ENCODE assay signal across 21 cellular contexts in the genomic region with DNA sequence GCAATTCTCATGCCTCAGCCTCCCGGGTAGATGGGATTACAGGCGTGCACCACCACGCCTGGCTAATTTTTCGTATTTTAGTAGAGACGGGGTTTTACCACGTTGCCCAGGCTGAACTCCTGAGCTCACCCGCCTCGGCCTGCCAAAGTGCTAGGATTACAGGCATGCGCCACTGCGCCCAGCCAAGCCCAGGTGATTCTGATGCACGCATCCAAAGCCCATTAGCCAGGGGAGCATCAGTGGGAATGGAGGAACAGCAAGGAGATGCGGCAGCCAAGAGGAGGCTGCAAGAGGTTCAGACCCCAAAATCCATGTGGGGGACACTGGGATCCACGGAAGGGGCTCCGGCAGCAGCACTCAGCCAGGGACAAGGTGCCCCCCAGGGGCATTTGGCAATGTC. TPM values are rescaled to one million over a fixed set of nuclear protein-coding genes. Genes with fewer than 3 reads are reported as not detected.
DNase-seq lines count a peak whose midpoint lies in the region; ATAC-seq and TF ChIP-seq lines count a peak whose summit lies in the region.
"Had no signal": no experiment of that assay in that cellular context is flagged by ENCODE, and none has a peak within 500 bp of the region (broad histone marks: within the 10 kb centered on the region; RNA-seq: fewer than 3 reads in every experiment).

No MANE protein-coding gene starts in this region.

- no peak overlapping the region for H3K4ac ChIP-seq in mesenchymal stem cell (ENCODE audit: low read depth in 1 of 2, low read length in 2 of 2)

- H3K4me3 Mint-ChIP-seq in activated T-cell treated with anti-CD3 and anti-CD28 coated beads, Interleukin-2, amount 50 U/mL, for 24 hours: no peak overlapping the region
- H3K4me3 Mint-ChIP-seq in activated T-cell treated with anti-CD3 and anti-CD28 coated beads, Interleukin-2, amount 50 U/mL, for 72 hours: no peak overlapping the region
- H3K4me3 Mint-ChIP-seq in natural killer cell: no peak overlapping the region
- H3K4me3 Mint-ChIP-seq in natural killer cell treated with Interleukin-12 subunit alpha and Interleukin-12 subunit beta and Interleukin-15 and Interleukin-18, amount 100 ng/mL, for 72 hours: no peak overlapping the region
- H3K4me3 Mint-ChIP-seq: B cell; CD8-positive, alpha-beta T cell; HFFc6 had no signal

- peaks cover 12% of the 10 kb centered on the region for H3K4me1 Mint-ChIP-seq in activated T-cell treated with anti-CD3 and anti-CD28 coated beads, Interleukin-2, amount 50 U/mL, for 24 hours (ENCODE audit: low read depth)
- peaks cover 9% of the 10 kb centered on the region for H3K4me1 Mint-ChIP-seq in activated T-cell treated with anti-CD3 and anti-CD28 coated beads, Interleukin-2, amount 50 U/mL, for 72 hours (ENCODE audit: low read depth)
- peaks cover 7 to 22% of the 10 kb centered on the region in 2 donors for H3K4me1 Mint-ChIP-seq in natural killer cell
- H3K4me1 Mint-ChIP-seq in natural killer cell treated with Interleukin-12 subunit alpha and Interleukin-12 subunit beta and Interleukin-15 and Interleukin-18, amount 100 ng/mL, for 72 hours (ENCODE audit: low read depth in 2 of 2): peaks cover 8 to 12% of the 10 kb centered on the region in 2 donors

- no peaks in the 10 kb centered on the region for H3K9me3 Mint-ChIP-seq in activated T-cell treated with anti-CD3 and anti-CD28 coated beads, Interleukin-2, amount 50 U/mL, for 24 hours
- H3K9me3 Mint-ChIP-seq in activated T-cell treated with anti-CD3 and anti-CD28 coated beads, Interleukin-2, amount 50 U/mL, for 72 hours: no peaks in the 10 kb centered on the region
- H3K9me3 Mint-ChIP-seq in natural killer cell: no peaks in the 10 kb centered on the region
- no peaks in the 10 kb centered on the region for H3K9me3 Mint-ChIP-seq in natural killer cell treated with Interleukin-12 subunit alpha and Interleukin-12 subunit beta and Interleukin-15 and Interleukin-18, amount 100 ng/mL, for 72 hours
- H3K9me3 Mint-ChIP-seq: CD8-positive, alpha-beta T cell; HFFc6 had no signal

- H2BK120ac ChIP-seq in mesenchymal stem cell (ENCODE audit: low read depth, low read length): no peak overlapping the region

- H3K27ac ChIP-seq in mesenchymal stem cell (ENCODE audit: low read length, poor library complexity, severe bottlenecking): no peak overlapping the region
- H3K27ac ChIP-seq: HL-60 had no signal

- no peak for ATAC-seq in activated T-cell treated with anti-CD3 and anti-CD28 coated beads, Interleukin-2, amount 50 U/mL, for 72 hours (replicated peaks in 1 of 2)
- ATAC-seq in natural killer cell: no peak
- no peak for ATAC-seq in natural killer cell treated with Interleukin-12 subunit alpha and Interleukin-12 subunit beta and Interleukin-15 and Interleukin-18, amount 100 ng/mL, for 72 hours
- no peak for ATAC-seq in GM18498 (IDR thresholded peaks at IDR 0.05; ENCODE audit: unreplicated experiment)
- no peak for ATAC-seq in stimulated activated naive CD8-positive, alpha-beta T cell treated with anti-CD3 and anti-CD28 coated beads, Interleukin-15, Interleukin-2, amounts not matched to agents 100 U/mL and 50 U/mL, for 24 hours
- ATAC-seq: CD8-positive, alpha-beta T cell; HCT116 had no signal

- peak overlapping the region; percentile 20 for H4K91ac ChIP-seq in mesenchymal stem cell (ENCODE audit: low read length)

- intact Hi-C loops in natural killer cell (cut with micrococcal nuclease): no loop called here

- no peak overlapping the region for H2AK5ac ChIP-seq in mesenchymal stem cell (ENCODE audit: low read length, severe bottlenecking)

- H3K27me3 ChIP-seq in mesenchymal stem cell (ENCODE audit: control insufficient read depth in 1 of 2, insufficient read depth in 1 of 2, low read length in 2 of 2): peaks cover 0 to 11% of the 10 kb centered on the region in 2 experiments
- H3K27me3 ChIP-seq: BLaER1 treated with 17β-estradiol and CSF1 and Interleukin-3, amounts not matched to agents 10 nM and 100 nM had no signal

- H2AFZ ChIP-seq in mesenchymal stem cell (ENCODE audit: low read depth, low read length): no peak overlapping the region

- no peak for TF ChIP-seq CTCF in natural killer cell (IDR thresholded peaks at IDR 0.05)

- no peak overlapping the region for H3K9ac ChIP-seq in mesenchymal stem cell (ENCODE audit: low read length)
- H3K9ac ChIP-seq: BLaER1 treated with 17β-estradiol and CSF1 and Interleukin-3, amounts not matched to agents 10 nM and 100 nM had no signal

- H3K4me2 ChIP-seq in mesenchymal stem cell (ENCODE audit: low read length, poor library complexity, severe bottlenecking): no peak overlapping the region
- H3K4me2 ChIP-seq: BLaER1 treated with 17β-estradiol and CSF1 and Interleukin-3, amounts not matched to agents 10 nM and 100 nM had no signal

- 95% methylated on average over 14 of the region's 14 CpGs for WGBS in mesenchymal stem cell

- H2BK12ac ChIP-seq in mesenchymal stem cell (ENCODE audit: low read length in 2 of 2): no peak overlapping the region

- no peaks in the 10 kb centered on the region for H3K79me1 ChIP-seq in mesenchymal stem cell (replicated peaks; ENCODE audit: low read length, poor library complexity, severe bottlenecking)

- DNase-seq in activated T-cell treated with anti-CD3 and anti-CD28 coated beads, Interleukin-2, amount 50 U/mL, for 24 hours: no peak
- DNase-seq in activated T-cell treated with anti-CD3 and anti-CD28 coated beads, Interleukin-2, amount 50 U/mL, for 72 hours: no peak
- DNase-seq in natural killer cell (no peak), mesenchymal stem cell (no peak), SW 1271 (lab: John Stamatoyannopoulos, UW) (no peak)
- DNase-seq in natural killer cell treated with Interleukin-12 subunit alpha and Interleukin-12 subunit beta and Interleukin-15 and Interleukin-18, amount 100 ng/mL, for 72 hours (ENCODE audit: low spot score): no peak
- DNase-seq in stimulated activated naive CD8-positive, alpha-beta T cell treated with anti-CD3 and anti-CD28 coated beads, Interleukin-15, Interleukin-2, amounts not matched to agents 100 U/mL and 50 U/mL, for 24 hours: no peak
- DNase-seq: 8988T; Calu3; CD8-positive, alpha-beta T cell; DMS79 treated with DMSO at 0.1 percent for 48 hours; GF-D8; GOT3; H7; HFFc6 had no signal

- H3K18ac ChIP-seq in mesenchymal stem cell (ENCODE audit: low read depth in 1 of 2, low read length in 2 of 2): no peak overlapping the region

- peak overlapping the region; percentile 37 for H3K27ac Mint-ChIP-seq in activated T-cell treated with anti-CD3 and anti-CD28 coated beads, Interleukin-2, amount 50 U/mL, for 24 hours
- no peak overlapping the region for H3K27ac Mint-ChIP-seq in activated T-cell treated with anti-CD3 and anti-CD28 coated beads, Interleukin-2, amount 50 U/mL, for 72 hours
- H3K27ac Mint-ChIP-seq in natural killer cell: peak overlapping the region; percentile 13 to 34
- H3K27ac Mint-ChIP-seq in natural killer cell treated with Interleukin-12 subunit alpha and Interleukin-12 subunit beta and Interleukin-15 and Interleukin-18, amount 100 ng/mL, for 72 hours: no peak overlapping the region
- H3K27ac Mint-ChIP-seq: HFFc6 had no signal

- no peak overlapping the region for H4K8ac ChIP-seq in mesenchymal stem cell (ENCODE audit: low read length)

- H3K36me3 ChIP-seq in mesenchymal stem cell (ENCODE audit: control insufficient read depth in 1 of 2, insufficient read depth in 2 of 2, low read depth in 1 of 2, low read length in 2 of 2): no peaks in the 10 kb centered on the region

- no peak overlapping the region for H3K14ac ChIP-seq in mesenchymal stem cell (ENCODE audit: low read length in 2 of 2)

- H3K4me1 ChIP-seq in mesenchymal stem cell (ENCODE audit: control insufficient read depth, insufficient read depth, low read depth, low read length): peaks cover 8% of the 10 kb centered on the region

- no peak overlapping the region for H2BK15ac ChIP-seq in mesenchymal stem cell (ENCODE audit: low read depth, poor library complexity, severe bottlenecking)

- no peak overlapping the region for H2BK5ac ChIP-seq in mesenchymal stem cell (ENCODE audit: low read depth, low read length, poor library complexity, severe bottlenecking)

- no peak overlapping the region for H3K23ac ChIP-seq in mesenchymal stem cell (ENCODE audit: low read length in 2 of 2)

- H3K36me3 Mint-ChIP-seq in activated T-cell treated with anti-CD3 and anti-CD28 coated beads, Interleukin-2, amount 50 U/mL, for 24 hours (ENCODE audit: low read depth): peaks cover 64% of the 10 kb centered on the region
- peaks cover 0 to 3% of the 10 kb centered on the region in 2 donors for H3K36me3 Mint-ChIP-seq in activated T-cell treated with anti-CD3 and anti-CD28 coated beads, Interleukin-2, amount 50 U/mL, for 72 hours (ENCODE audit: insufficient read depth in 2 of 2)
- no peaks in the 10 kb centered on the region for H3K36me3 Mint-ChIP-seq in natural killer cell
- no peaks in the 10 kb centered on the region for H3K36me3 Mint-ChIP-seq in natural killer cell treated with Interleukin-12 subunit alpha and Interleukin-12 subunit beta and Interleukin-15 and Interleukin-18, amount 100 ng/mL, for 72 hours

- no peaks in the 10 kb centered on the region for H3K9me3 ChIP-seq in mesenchymal stem cell (ENCODE audit: control insufficient read depth, low read length)
- H3K9me3 ChIP-seq: BLaER1 treated with 17β-estradiol and CSF1 and Interleukin-3, amounts not matched to agents 10 nM and 100 nM had no signal

- H3K27me3 Mint-ChIP-seq in activated T-cell treated with anti-CD3 and anti-CD28 coated beads, Interleukin-2, amount 50 U/mL, for 24 hours: no peaks in the 10 kb centered on the region
- no peaks in the 10 kb centered on the region for H3K27me3 Mint-ChIP-seq in activated T-cell treated with anti-CD3 and anti-CD28 coated beads, Interleukin-2, amount 50 U/mL, for 72 hours (ENCODE audit: low read depth)
- no peaks in the 10 kb centered on the region for H3K27me3 Mint-ChIP-seq in natural killer cell (ENCODE audit: low read depth in 2 of 2)
- H3K27me3 Mint-ChIP-seq in natural killer cell treated with Interleukin-12 subunit alpha and Interleukin-12 subunit beta and Interleukin-15 and Interleukin-18, amount 100 ng/mL, for 72 hours: no peaks in the 10 kb centered on the region
- H3K27me3 Mint-ChIP-seq: B cell had no signal

- H3K4me3 ChIP-seq in mesenchymal stem cell (ENCODE audit: insufficient read depth in 1 of 2, low read depth in 1 of 2, low read length in 2 of 2): no peak overlapping the region
- H3K4me3 ChIP-seq: BLaER1 treated with 17β-estradiol and CSF1 and Interleukin-3, amounts not matched to agents 10 nM and 100 nM had no signal

RNA-seq across cellular contexts. Expression of a gene that starts 12.1 kb away (rescaled TPM):
- total RNA-seq in activated T-cell treated with anti-CD3 and anti-CD28 coated beads, Interleukin-2, amount 50 U/mL, for 72 hours: 100 to 1,000 TPM; 108 to 109 TPM
- 100 to 1,000 TPM; 326 to 397 (median 377) TPM for total RNA-seq in natural killer cell
- total RNA-seq in natural killer cell treated with Interleukin-12 subunit alpha and Interleukin-12 subunit beta and Interleukin-15 and Interleukin-18, amount 100 ng/mL, for 72 hours: 100 to 1,000 TPM; 125 to 234 TPM
- polyA plus RNA-seq in mesenchymal stem cell (2013, experiment 1 of 2): 1.7 TPM
- 1.5 TPM for polyA plus RNA-seq in mesenchymal stem cell (2013, experiment 2 of 2)
- total RNA-seq: HT1080 had no signal

RNA-seq across cellular contexts. Expression of a gene that starts 35.9 kb away (rescaled TPM):
- total RNA-seq in activated T-cell treated with anti-CD3 and anti-CD28 coated beads, Interleukin-2, amount 50 U/mL, for 72 hours: 1 to 10 TPM; 1.6 to 2.3 TPM
- 10 to 100 TPM in 2 of 3 donors, 1 to 10 TPM in 1; 2.3 to 15.3 (median 13.4) TPM for total RNA-seq in natural killer cell
- total RNA-seq in natural killer cell treated with Interleukin-12 subunit alpha and Interleukin-12 subunit beta and Interleukin-15 and Interleukin-18, amount 100 ng/mL, for 72 hours: 1 to 10 TPM; 3.9 TPM
- polyA plus RNA-seq in mesenchymal stem cell (2013, experiment 1 of 2): 0.47 TPM
- polyA plus RNA-seq in mesenchymal stem cell (2013, experiment 2 of 2): 0.49 TPM
- total RNA-seq: Calu3, HT1080 had no signal

RNA-seq across cellular contexts. Expression of a gene that starts 59.3 kb away (rescaled TPM):
- 1 to 10 TPM; 2.2 to 2.6 TPM for total RNA-seq in activated T-cell treated with anti-CD3 and anti-CD28 coated beads, Interleukin-2, amount 50 U/mL, for 72 hours
- 1 to 10 TPM; 3.2 to 4.3 (median 3.9) TPM for total RNA-seq in natural killer cell
- total RNA-seq in natural killer cell treated with Interleukin-12 subunit alpha and Interleukin-12 subunit beta and Interleukin-15 and Interleukin-18, amount 100 ng/mL, for 72 hours: 1 to 10 TPM; 1.5 to 3.3 TPM
- 3.0 TPM for polyA plus RNA-seq in mesenchymal stem cell (2013, experiment 1 of 2)
- 2.6 TPM for polyA plus RNA-seq in mesenchymal stem cell (2013, experiment 2 of 2)

Comparison
In these comparisons a context has a peak if more than half of its experiments do, and no peak if none do; other contexts are left out.
1. H3K27ac Mint-ChIP-seq: peak in activated T-cell treated with anti-CD3 and anti-CD28 coated beads, Interleukin-2, amount 50 U/mL, for 24 hours (single experiment) and natural killer cell (2 of 2); none in activated T-cell treated with anti-CD3 and anti-CD28 coated beads, Interleukin-2, amount 50 U/mL, for 72 hours (single experiment) and natural killer cell treated with Interleukin-12 subunit alpha and Interleukin-12 subunit beta and Interleukin-15 and Interleukin-18, amount 100 ng/mL, for 72 hours (0 of 2).